ENCODE assay signal across 9 cellular contexts in the genomic region with DNA sequence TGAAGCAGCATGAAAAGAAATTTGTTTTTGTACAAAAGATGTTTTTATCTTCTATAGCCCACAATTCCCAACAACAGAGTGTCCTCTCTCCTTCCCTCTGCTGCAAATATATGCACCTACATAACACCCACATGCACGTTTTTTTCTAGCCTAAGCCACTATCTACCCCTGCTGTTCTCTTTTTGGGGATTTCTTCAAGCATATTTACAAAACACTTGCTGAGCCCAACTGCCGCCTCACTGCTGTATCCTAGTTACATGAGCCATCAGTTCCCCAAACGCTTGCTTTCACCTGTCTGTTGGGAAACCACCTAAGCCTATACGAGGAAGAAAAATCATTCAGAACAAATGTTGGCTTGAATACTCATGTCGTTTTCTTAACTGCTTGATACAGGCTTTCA.
DNase-seq lines count a peak whose midpoint lies in the region; ATAC-seq and TF ChIP-seq lines count a peak whose summit lies in the region.
"Had no signal": no experiment of that assay in that cellular context is flagged by ENCODE, and none has a peak within 500 bp of the region (broad histone marks: within the 10 kb centered on the region; RNA-seq: fewer than 3 reads in every experiment).

No MANE protein-coding gene starts in this region.

- H3K27ac Mint-ChIP-seq in nephron progenitor cell: peak overlapping the region; percentile 43

- BruUV-seq in A673 (replicated peaks; lab: Mats Ljungman, UMichigan): no TSS peak

- H3K36me3 ChIP-seq in hepatocyte (replicated peaks; ENCODE audit: insufficient read depth, low read depth): no peaks in the 10 kb centered on the region
- no peaks in the 10 kb centered on the region for H3K36me3 ChIP-seq in A673 (ENCODE audit: insufficient read depth, low read length, poor library complexity, severe bottlenecking)
- H3K36me3 ChIP-seq: SJSA1 had no signal

- H3K4me3 ChIP-seq in hepatocyte: no peak overlapping the region
- no peak overlapping the region for H3K4me3 ChIP-seq in A673 (ENCODE audit: low read depth, low read length, poor library complexity, severe bottlenecking)
- H3K4me3 ChIP-seq: SJSA1 had no signal

- no peak overlapping the region for H2AFZ ChIP-seq in hepatocyte

- H3K9me3 ChIP-seq in hepatocyte (ENCODE audit: low read depth): no peaks in the 10 kb centered on the region
- H3K9me3 ChIP-seq in A673 (ENCODE audit: low read depth, low read length, poor library complexity, severe bottlenecking): no peaks in the 10 kb centered on the region
- H3K9me3 ChIP-seq: SJSA1 had no signal

- H3K4me3 Mint-ChIP-seq in nephron progenitor cell: no peak overlapping the region

- H3K27me3 ChIP-seq in hepatocyte (no peaks in the 10 kb centered on the region), A673 (replicated peaks; ENCODE audit: insufficient read depth, low read depth, low read length, poor library complexity) (no peaks in the 10 kb centered on the region)
- H3K27me3 ChIP-seq: SJSA1 had no signal

- H3K4me1 ChIP-seq in hepatocyte (ENCODE audit: insufficient read depth) (no peaks in the 10 kb centered on the region), A673 (ENCODE audit: insufficient read depth, low read length, poor library complexity, severe bottlenecking) (no peaks in the 10 kb centered on the region)
- H3K4me1 ChIP-seq: SJSA1 had no signal

- H3K27me3 Mint-ChIP-seq in nephron progenitor cell (ENCODE audit: low read depth, poor library complexity): peaks cover 6% of the 10 kb centered on the region

- no peaks in the 10 kb centered on the region for H3K9me2 ChIP-seq in hepatocyte (replicated peaks; ENCODE audit: insufficient read depth)

- H3K36me3 Mint-ChIP-seq in nephron progenitor cell (ENCODE audit: low read depth): no peaks in the 10 kb centered on the region

- H3K9me3 Mint-ChIP-seq in nephron progenitor cell: no peaks in the 10 kb centered on the region

- H3K79me2 ChIP-seq in hepatocyte: peaks cover 83% of the 10 kb centered on the region

- H3K27ac ChIP-seq in hepatocyte (no peak overlapping the region), A673 (ENCODE audit: low read depth, low read length, poor library complexity, severe bottlenecking) (no peak overlapping the region)
- H3K27ac ChIP-seq: SJSA1 had no signal

- peak; percentile 56 for DNase-seq in NCI-H748 (lab: John Stamatoyannopoulos, UW; ENCODE audit: unreplicated experiment)
- DNase-seq in NCI-H748 treated with DMSO at 0.1 percent for 48 hours (lab: John Stamatoyannopoulos, UW): no peak
- DNase-seq in nephron progenitor cell: no peak
- no peak for DNase-seq in DMS114 treated with DMSO at 0.1 percent for 48 hours (lab: John Stamatoyannopoulos, UW; ENCODE audit: unreplicated experiment)
- DNase-seq in hepatocyte (ENCODE audit: low spot score): no peak
- no peak for DNase-seq in A673 (ENCODE audit: low spot score)

- CTCF ChIA-PET in A673 (lab: Charles Lee): no interaction called here

- peaks cover 3% of the 10 kb centered on the region for H4K20me1 ChIP-seq in hepatocyte (ENCODE audit: insufficient read depth, poor library complexity, severe bottlenecking)

- 67% methylated on average over 5 of the region's 5 CpGs for WGBS in hepatocyte (ENCODE audit: low lambda C conversion rate, missing lambda C conversion rate)

- no peak overlapping the region for H3K4me2 ChIP-seq in hepatocyte

- TF ChIP-seq CTCF in nephron progenitor cell (IDR thresholded peaks at IDR 0.05) (no peak), hepatocyte (IDR thresholded peaks at IDR 0.05; ENCODE audit: poor library complexity) (no peak), A673 (conservative IDR thresholded peaks at IDR 0.05; ENCODE audit: low read depth, low read length) (no peak)

- ATAC-seq in GM21619 (IDR thresholded peaks at IDR 0.05; ENCODE audit: unreplicated experiment) (peak; percentile 73), HG03558 (IDR thresholded peaks at IDR 0.05; ENCODE audit: extremely low read depth, unreplicated experiment) (peak; percentile 46)

- POLR2A ChIA-PET in A673 (lab: Charles Lee; ENCODE audit: low non-redundant PET): no interaction called here

- no peaks in the 10 kb centered on the region for H3K4me1 Mint-ChIP-seq in nephron progenitor cell

- intact Hi-C loops in A673 (cut with micrococcal nuclease; ENCODE audit: unreplicated experiment): no loop called here
